In the genomic region with DNA sequence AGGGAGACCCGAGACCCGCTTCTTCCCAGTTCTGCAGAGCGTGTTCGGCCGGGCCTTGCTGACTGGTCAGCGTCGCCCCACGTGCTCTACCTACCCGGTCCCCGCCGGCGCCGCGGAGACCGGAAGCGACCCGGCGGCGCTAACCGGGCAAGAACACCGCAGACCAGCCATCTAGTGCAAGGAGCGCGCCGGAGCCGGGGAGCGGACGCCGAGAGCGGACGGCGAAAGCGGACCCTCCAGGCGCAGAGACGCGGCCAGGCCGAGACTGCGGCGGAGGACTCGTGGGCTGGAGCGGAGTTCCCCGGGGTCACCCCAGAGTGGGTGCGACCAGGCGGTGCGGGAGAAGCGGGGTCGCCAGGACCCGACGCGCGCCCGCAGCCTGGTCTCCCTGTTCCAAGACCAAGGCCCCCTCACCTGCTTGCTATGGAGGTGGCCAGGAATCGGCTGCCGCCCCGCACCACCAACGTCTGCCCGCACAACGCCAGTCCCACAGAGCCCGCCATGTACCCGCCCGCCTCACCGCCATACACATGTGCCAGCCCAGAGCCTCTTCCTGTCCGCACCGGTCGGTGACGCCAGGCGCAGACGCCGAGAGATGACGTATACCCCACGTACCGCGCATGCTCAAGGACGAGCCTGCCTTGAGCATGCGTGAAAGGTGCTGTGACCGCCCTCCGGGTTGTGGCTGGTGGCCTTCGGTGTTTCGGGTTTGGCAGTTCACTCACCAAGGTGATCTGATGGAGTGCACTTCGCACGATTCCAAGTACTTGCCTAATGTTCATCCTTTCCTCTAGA, we compare ENCODE assay signal across 8 cellular contexts.
A peak's percentile ranks its signal among the peaks of the same experiment; 100 is the strongest.
DNase-seq lines count a peak whose midpoint lies in the region; ATAC-seq lines count a peak whose summit lies in the region.

A gene with protein sequence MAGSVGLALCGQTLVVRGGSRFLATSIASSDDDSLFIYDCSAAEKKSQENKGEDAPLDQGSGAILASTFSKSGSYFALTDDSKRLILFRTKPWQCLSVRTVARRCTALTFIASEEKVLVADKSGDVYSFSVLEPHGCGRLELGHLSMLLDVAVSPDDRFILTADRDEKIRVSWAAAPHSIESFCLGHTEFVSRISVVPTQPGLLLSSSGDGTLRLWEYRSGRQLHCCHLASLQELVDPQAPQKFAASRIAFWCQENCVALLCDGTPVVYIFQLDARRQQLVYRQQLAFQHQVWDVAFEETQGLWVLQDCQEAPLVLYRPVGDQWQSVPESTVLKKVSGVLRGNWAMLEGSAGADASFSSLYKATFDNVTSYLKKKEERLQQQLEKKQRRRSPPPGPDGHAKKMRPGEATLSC (minus strand): TSS at position 547 of the 795 bp plus-strand sequence. CDS start 44 bp downstream, at position 503.

- DNase-seq in NCI-H526 (lab: John Stamatoyannopoulos, UW) (peak; percentile 91 to 97), kidney tubule cell (ENCODE audit: low spot score) (peak; percentile 98)
- DNase-seq in activated CD4-positive, alpha-beta T cell treated with anti-CD3 and anti-CD28 coated beads for 48 hours: peak; percentile 99
- DNase-seq in stimulated activated CD4-positive, alpha-beta T cell treated with anti-CD3 and anti-CD28 coated beads, Interleukin-1b, Interleukin-23, amount 100 ng/mL, for 1 hour (ENCODE audit: low read depth in 2 of 2): peak; percentile 97 to 98

- H3K4me3 ChIP-seq in BLaER1 treated with 17β-estradiol and CSF1 and Interleukin-3, amounts not matched to agents 10 nM and 100 nM: peak within 1 kb of the TSS; percentile 79 to 100 (median 91)

- peak within 1 kb of the TSS; percentile 73 to 99 (median 93) for H3K27ac ChIP-seq in BLaER1 treated with 17β-estradiol and CSF1 and Interleukin-3, amounts not matched to agents 10 nM and 100 nM
- H3K27ac ChIP-seq in cingulate gyrus (ENCODE audit: low read depth, low read length): peak within 1 kb of the TSS; percentile 62

- H3K9ac ChIP-seq in BLaER1 treated with 17β-estradiol and CSF1 and Interleukin-3, amounts not matched to agents 10 nM and 100 nM: peak within 1 kb of the TSS; percentile 81 to 99 (median 92)

- H3K4me2 ChIP-seq in BLaER1 treated with 17β-estradiol and CSF1 and Interleukin-3, amounts not matched to agents 10 nM and 100 nM: peak within 1 kb of the TSS; percentile 83 to 96 (median 92)

- H4K20me1 ChIP-seq in BLaER1 treated with 17β-estradiol and CSF1 and Interleukin-3, amounts not matched to agents 10 nM and 100 nM: peaks cover 0 to 49% (median 16%) of the 10 kb centered on the region in 11 experiments; a peak in 12 of 22 replicates

- peaks cover 17 to 36% (median 30%) of the 10 kb centered on the region in 11 experiments; a peak in 21 of 22 replicates for H3K36me3 ChIP-seq in BLaER1 treated with 17β-estradiol and CSF1 and Interleukin-3, amounts not matched to agents 10 nM and 100 nM

- H3K9me3 ChIP-seq in BLaER1 treated with 17β-estradiol and CSF1 and Interleukin-3, amounts not matched to agents 10 nM and 100 nM (replicated peaks in 1 of 11): peaks cover 0 to 5% (median 0%) of the 10 kb centered on the region in 11 experiments; a peak in 3 of 22 replicates

- H3K4me1 ChIP-seq in BLaER1 treated with 17β-estradiol and CSF1 and Interleukin-3, amounts not matched to agents 10 nM and 100 nM: peaks cover 14 to 26% (median 19%) of the 10 kb centered on the region in 10 experiments

- H3K27me3 ChIP-seq in BLaER1 treated with 17β-estradiol and CSF1 and Interleukin-3, amounts not matched to agents 10 nM and 100 nM: no peaks in the 10 kb centered on the region

- ATAC-seq in GM19328 (IDR thresholded peaks at IDR 0.05; ENCODE audit: unreplicated experiment) (peak; percentile 85), HG03469 (IDR thresholded peaks at IDR 0.05; ENCODE audit: unreplicated experiment) (peak; percentile 88)

Comparison
In these comparisons a context has a peak if more than half of its experiments do, and no peak if none do; other contexts are left out.
1. Peak in every context shown above with its lines: DNase-seq, ATAC-seq, H3K4me3 ChIP-seq and H3K27ac ChIP-seq.